ENCODE assay signal across 13 cellular contexts in genomic region chr5:55989860-55990259, GRCh38. TPM values are rescaled to one million over a fixed set of nuclear protein-coding genes. Genes with fewer than 3 reads are reported as not detected.
DNase-seq lines count a peak whose midpoint lies in the region; ATAC-seq and TF ChIP-seq lines count a peak whose summit lies in the region.
"Had no signal": no experiment of that assay in that cellular context is flagged by ENCODE, and none has a peak within 500 bp of the region (broad histone marks: within the 10 kb centered on the region; RNA-seq: fewer than 3 reads in every experiment).

No MANE protein-coding gene starts in this region.

- DNase-seq in activated naive CD4-positive, alpha-beta T cell treated with anti-CD3 and anti-CD28 coated beads for 36 hours, result no peak
- DNase-seq in activated naive CD4-positive, alpha-beta T cell treated with anti-CD3 and anti-CD28 coated beads, Interleukin-2, amount 50 U/mL, for 72 hours (ENCODE audit: low spot score in 2 of 2), result no peak
- no peak for DNase-seq in activated T-helper 2 cell treated with anti-CD3 and anti-CD28 coated beads, Interferon-gamma antibody, Interleukin-2, Interleukin-4, amounts not matched to agents 10 μg/mL and 5 μg/mL and 100 μg/mL, durations not matched to agents 14 hours and 24 hours and 36 hours (ENCODE audit: low spot score)
- DNase-seq in left lung, result no peak
- no peak for DNase-seq in thyroid gland
- DNase-seq in GF-D8 (lab: John Stamatoyannopoulos, UW), result no peak
- no peak for DNase-seq in activated effector memory CD4-positive, alpha-beta T cell treated with Interleukin-2 at 50 U/mL for 16 hours
- DNase-seq in SHP77 (lab: John Stamatoyannopoulos, UW), result no peak
- DNase-seq: amniotic stem cell; DND-41; heart right ventricle; ovary; stimulated activated CD8-positive, alpha-beta memory T cell treated with anti-CD3 and anti-CD28 coated beads, Interleukin-4, amount 100 ng/mL, for 48 hours had no signal

- H3K36me3 Mint-ChIP-seq in activated naive CD4-positive, alpha-beta T cell treated with anti-CD3 and anti-CD28 coated beads for 36 hours (ENCODE audit: low read depth), result peaks cover 62% of the 10 kb centered on the region
- H3K36me3 Mint-ChIP-seq in activated naive CD4-positive, alpha-beta T cell treated with anti-CD3 and anti-CD28 coated beads, Interleukin-2, amount 50 U/mL, for 72 hours, result peaks cover 27 to 44% of the 10 kb centered on the region in 2 donors
- H3K36me3 Mint-ChIP-seq in activated T-helper 2 cell treated with anti-CD3 and anti-CD28 coated beads, Interferon-gamma antibody, Interleukin-2, Interleukin-4, amounts not matched to agents 10 μg/mL and 5 μg/mL and 100 μg/mL, durations not matched to agents 14 hours and 24 hours and 36 hours (ENCODE audit: low read depth), result peaks cover 85% of the 10 kb centered on the region

- ATAC-seq in activated naive CD4-positive, alpha-beta T cell treated with anti-CD3 and anti-CD28 coated beads, Interleukin-2, amount 50 U/mL, for 72 hours, result no peak
- no peak for ATAC-seq in left lung
- ATAC-seq: heart right ventricle had no signal

- H3K27me3 ChIP-seq in left lung (no peaks in the 10 kb centered on the region), thyroid gland (no peaks in the 10 kb centered on the region)
- H3K27me3 ChIP-seq: heart right ventricle, ovary had no signal

- peaks cover 4% of the 10 kb centered on the region for H3K9me3 Mint-ChIP-seq in activated naive CD4-positive, alpha-beta T cell treated with anti-CD3 and anti-CD28 coated beads for 36 hours
- peaks cover 0 to 5% of the 10 kb centered on the region in 2 donors for H3K9me3 Mint-ChIP-seq in activated naive CD4-positive, alpha-beta T cell treated with anti-CD3 and anti-CD28 coated beads, Interleukin-2, amount 50 U/mL, for 72 hours
- peaks cover 4% of the 10 kb centered on the region for H3K9me3 Mint-ChIP-seq in activated T-helper 2 cell treated with anti-CD3 and anti-CD28 coated beads, Interferon-gamma antibody, Interleukin-2, Interleukin-4, amounts not matched to agents 10 μg/mL and 5 μg/mL and 100 μg/mL, durations not matched to agents 14 hours and 24 hours and 36 hours

- H3K4me3 ChIP-seq in left lung (no peak overlapping the region), thyroid gland (replicated peaks in 1 of 3) (no peak overlapping the region)
- H3K4me3 ChIP-seq: heart right ventricle, ovary had no signal

- H3K9me3 ChIP-seq in left lung, result no peaks in the 10 kb centered on the region
- no peaks in the 10 kb centered on the region for H3K9me3 ChIP-seq in thyroid gland
- H3K9me3 ChIP-seq: ovary had no signal

- peak overlapping the region; percentile 82 for H3K27ac Mint-ChIP-seq in activated naive CD4-positive, alpha-beta T cell treated with anti-CD3 and anti-CD28 coated beads for 36 hours
- H3K27ac Mint-ChIP-seq in activated naive CD4-positive, alpha-beta T cell treated with anti-CD3 and anti-CD28 coated beads, Interleukin-2, amount 50 U/mL, for 72 hours, result peak overlapping the region in 1 of 2 donors; percentile 22
- H3K27ac Mint-ChIP-seq in activated T-helper 2 cell treated with anti-CD3 and anti-CD28 coated beads, Interferon-gamma antibody, Interleukin-2, Interleukin-4, amounts not matched to agents 10 μg/mL and 5 μg/mL and 100 μg/mL, durations not matched to agents 14 hours and 24 hours and 36 hours, result no peak overlapping the region

- H3K36me3 ChIP-seq in left lung (peaks cover 0 to 5% of the 10 kb centered on the region in 2 donors), thyroid gland (no peaks in the 10 kb centered on the region)
- H3K36me3 ChIP-seq: ovary had no signal

- TF ChIP-seq CTCF in left lung (IDR thresholded peaks at IDR 0.05) (no peak), thyroid gland (IDR thresholded peaks at IDR 0.05) (no peak)

- intact Hi-C loops in activated naive CD4-positive, alpha-beta T cell treated with anti-CD3 and anti-CD28 coated beads for 36 hours (cut with micrococcal nuclease), result loop anchor here (5.0 to 10.0 kb wide), 2 partner anchors 335 to 827 kb away; partner anchors contain the start of gene MAP3K1
- intact Hi-C loops in activated T-helper 2 cell treated with anti-CD3 and anti-CD28 coated beads, Interferon-gamma antibody, Interleukin-2, Interleukin-4, amounts not matched to agents 10 μg/mL and 5 μg/mL and 100 μg/mL, durations not matched to agents 14 hours and 24 hours and 36 hours (cut with micrococcal nuclease), result loop anchor here (1.0 to 5.0 kb wide), 2 partner anchors 11 to 212 kb away; no protein-coding TSS in a partner anchor
- intact Hi-C loops in left lung (cut with DNase I) (loop anchor here in 1 of 2 donors (10.0 kb wide), 1 partner anchor 95 kb away; no protein-coding TSS in a partner anchor), thyroid gland (cut with DNase I) (loop anchor here (10.0 kb wide), 1 partner anchor 215 kb away; no protein-coding TSS in a partner anchor)

- H3K4me1 ChIP-seq in left lung (peaks cover 16 to 72% of the 10 kb centered on the region in 2 donors), thyroid gland (peaks cover 31 to 47% of the 10 kb centered on the region in 2 donors)

- CTCF ChIA-PET in activated naive CD4-positive, alpha-beta T cell treated with anti-CD3 and anti-CD28 coated beads for 36 hours (lab: Charles Lee), result interaction anchor here (0.6 to 2.2 kb wide), 6 partner anchors 10 to 211 kb away, joined by 3 to 6 read pairs (median 4); no protein-coding TSS in a partner anchor

- 81 to 86% methylated on average over 1 of the region's 1 CpG for WGBS in thyroid gland, 2 donors

- H3K4me1 Mint-ChIP-seq in activated naive CD4-positive, alpha-beta T cell treated with anti-CD3 and anti-CD28 coated beads for 36 hours (ENCODE audit: low read depth), result peaks cover 73% of the 10 kb centered on the region
- H3K4me1 Mint-ChIP-seq in activated T-helper 2 cell treated with anti-CD3 and anti-CD28 coated beads, Interferon-gamma antibody, Interleukin-2, Interleukin-4, amounts not matched to agents 10 μg/mL and 5 μg/mL and 100 μg/mL, durations not matched to agents 14 hours and 24 hours and 36 hours (ENCODE audit: low read depth), result peaks cover 61% of the 10 kb centered on the region

- no peaks in the 10 kb centered on the region for H3K27me3 Mint-ChIP-seq in activated naive CD4-positive, alpha-beta T cell treated with anti-CD3 and anti-CD28 coated beads for 36 hours (ENCODE audit: low read depth)
- H3K27me3 Mint-ChIP-seq in activated T-helper 2 cell treated with anti-CD3 and anti-CD28 coated beads, Interferon-gamma antibody, Interleukin-2, Interleukin-4, amounts not matched to agents 10 μg/mL and 5 μg/mL and 100 μg/mL, durations not matched to agents 14 hours and 24 hours and 36 hours (ENCODE audit: low read depth), result no peaks in the 10 kb centered on the region

- H3K4me3 Mint-ChIP-seq in activated naive CD4-positive, alpha-beta T cell treated with anti-CD3 and anti-CD28 coated beads for 36 hours, result peak overlapping the region; percentile 100
- peak overlapping the region; percentile 28 for H3K4me3 Mint-ChIP-seq in activated T-helper 2 cell treated with anti-CD3 and anti-CD28 coated beads, Interferon-gamma antibody, Interleukin-2, Interleukin-4, amounts not matched to agents 10 μg/mL and 5 μg/mL and 100 μg/mL, durations not matched to agents 14 hours and 24 hours and 36 hours (ENCODE audit: low read depth)

- TF ChIP-seq POLR2A in thyroid gland (IDR thresholded peaks at IDR 0.05), result no peak

- H3K27ac ChIP-seq in left lung (peak overlapping the region; percentile 4 to 35), thyroid gland (peak overlapping the region in 2 of 3 donors; percentile 3 to 4)
- H3K27ac ChIP-seq: ovary had no signal

RNA-seq across cellular contexts. Expression of gene IL6ST, which starts 4.9 kb away (rescaled TPM):
- total RNA-seq in activated naive CD4-positive, alpha-beta T cell treated with anti-CD3 and anti-CD28 coated beads for 36 hours, result 100 to 1,000 TPM in 1 of 2 experiments, 10 to 100 TPM in 1; 93.4 to 103 TPM
- total RNA-seq in activated naive CD4-positive, alpha-beta T cell treated with anti-CD3 and anti-CD28 coated beads, Interleukin-2, amount 50 U/mL, for 72 hours, result 10 to 100 TPM; 47.8 to 84.0 TPM
- total RNA-seq in activated T-helper 2 cell treated with anti-CD3 and anti-CD28 coated beads, Interferon-gamma antibody, Interleukin-2, Interleukin-4, amounts not matched to agents 10 μg/mL and 5 μg/mL and 100 μg/mL, durations not matched to agents 14 hours and 24 hours and 36 hours, result 56.2 and 67.2 TPM in 2 replicates
- total RNA-seq in left lung, result 100 to 1,000 TPM; 309 to 464 TPM
- 100 to 1,000 TPM; 280 to 550 (median 359) TPM for total RNA-seq in thyroid gland
